Comparison of ENCODE assay signal across 10 cellular contexts in genomic region chr10:119705434-119705831, GRCh38. TPM values are rescaled to one million over a fixed set of nuclear protein-coding genes. Genes with fewer than 3 reads are reported as not detected.
DNase-seq lines count a peak whose midpoint lies in the region; ATAC-seq and TF ChIP-seq lines count a peak whose summit lies in the region.
"Had no signal": no experiment of that assay in that cellular context is flagged by ENCODE, and none has a peak within 500 bp of the region (broad histone marks: within the 10 kb centered on the region; RNA-seq: fewer than 3 reads in every experiment).

No MANE protein-coding gene starts in this region.

- H3K36me3 Mint-ChIP-seq in activated CD4-positive, alpha-beta T cell treated with anti-CD3 and anti-CD28 coated beads, Interleukin-2, amount 10 ng/mL, durations not matched to agents 24 days and 14 days (ENCODE audit: low read depth): peaks cover 46% of the 10 kb centered on the region
- H3K36me3 Mint-ChIP-seq: type B pancreatic cell had no signal

- H3K4me1 Mint-ChIP-seq in activated CD4-positive, alpha-beta T cell treated with anti-CD3 and anti-CD28 coated beads, Interleukin-2, amount 10 ng/mL, durations not matched to agents 24 days and 14 days: peaks cover 56% of the 10 kb centered on the region

- ATAC-seq in HG02571 (IDR thresholded peaks at IDR 0.05; ENCODE audit: unreplicated experiment): peak; percentile 48
- no peak for ATAC-seq in upper lobe of right lung
- ATAC-seq: A549 had no signal

- H3K27me3 ChIP-seq in MM.1S (replicated peaks; ENCODE audit: insufficient read depth, low read length) (no peaks in the 10 kb centered on the region; the same call in 1 of the 2 replicates), upper lobe of right lung (no peaks in the 10 kb centered on the region), ovary (no peaks in the 10 kb centered on the region)

- H3K27ac ChIP-seq in MM.1S (ENCODE audit: low read length): peak overlapping the region; percentile 65; the same call in 1 of the 2 replicates
- no peak overlapping the region for H3K27ac ChIP-seq in upper lobe of right lung
- H3K27ac ChIP-seq in ovary: no peak overlapping the region
- H3K27ac ChIP-seq: A549 had no signal

- H3K4me3 ChIP-seq in MM.1S (ENCODE audit: low read length) (peak overlapping the region; percentile 32; the same call in 1 of the 2 replicates), upper lobe of right lung (no peak overlapping the region), ovary (no peak overlapping the region)
- H3K4me3 ChIP-seq: A549 had no signal

- intact Hi-C loops in activated CD4-positive, alpha-beta T cell treated with anti-CD3 and anti-CD28 coated beads, Interleukin-2, amount 10 ng/mL, durations not matched to agents 24 days and 14 days (cut with micrococcal nuclease): loop anchor here (1.0 to 5.0 kb wide), 4 partner anchors 19 to 498 kb away; partner anchors contain the start of gene GRK5
- intact Hi-C loops in upper lobe of right lung (cut with DNase I) (no loop called here), ovary (cut with DNase I) (no loop called here)

- H3K9ac ChIP-seq in MM.1S (ENCODE audit: low read length): no peak overlapping the region; the same call in 1 of the 2 replicates

- peaks cover 47% of the 10 kb centered on the region for H3K9me3 Mint-ChIP-seq in activated CD4-positive, alpha-beta T cell treated with anti-CD3 and anti-CD28 coated beads, Interleukin-2, amount 10 ng/mL, durations not matched to agents 24 days and 14 days

- DNase-seq in activated CD4-positive, alpha-beta T cell treated with anti-CD3 and anti-CD28 coated beads, Interleukin-2, amount 10 ng/mL, durations not matched to agents 24 days and 14 days: peak; percentile 72
- no peak for DNase-seq in activated CD4-positive, alpha-beta T cell treated with anti-CD3 and anti-CD28 coated beads, Interleukin-2, amount 50 U/mL, for 1 hour
- DNase-seq in MM.1S (peak; percentile 78), upper lobe of right lung (no peak), ovary (no peak), NCI-H1436 (lab: John Stamatoyannopoulos, UW) (no peak)
- peak; percentile 38 for DNase-seq in stimulated activated CD4-positive, alpha-beta T cell treated with anti-CD3 and anti-CD28 coated beads, Interleukin-4, amount 100 ng/mL, for 24 hours

- TF ChIP-seq POLR2A in ovary (IDR thresholded peaks at IDR 0.05): no peak

- TF ChIP-seq CTCF in MM.1S (IDR thresholded peaks at IDR 0.05; ENCODE audit: low read length) (no peak), upper lobe of right lung (IDR thresholded peaks at IDR 0.05) (no peak), ovary (IDR thresholded peaks at IDR 0.05) (no peak)

- H4K20me1 ChIP-seq in MM.1S (ENCODE audit: insufficient read depth, low read length): no peaks in the 10 kb centered on the region

- peak overlapping the region; percentile 75 for H3K4me3 Mint-ChIP-seq in activated CD4-positive, alpha-beta T cell treated with anti-CD3 and anti-CD28 coated beads, Interleukin-2, amount 10 ng/mL, durations not matched to agents 24 days and 14 days
- H3K4me3 Mint-ChIP-seq: type B pancreatic cell had no signal

- H3K27me3 Mint-ChIP-seq in activated CD4-positive, alpha-beta T cell treated with anti-CD3 and anti-CD28 coated beads, Interleukin-2, amount 10 ng/mL, durations not matched to agents 24 days and 14 days: no peaks in the 10 kb centered on the region

- no peaks in the 10 kb centered on the region for H3K79me2 ChIP-seq in MM.1S (ENCODE audit: low read length)

- H3K36me3 ChIP-seq in MM.1S (replicated peaks; ENCODE audit: insufficient read depth, low read length) (no peaks in the 10 kb centered on the region), upper lobe of right lung (no peaks in the 10 kb centered on the region), ovary (no peaks in the 10 kb centered on the region)

- no peak for TF ChIP-seq EP300 in ovary (IDR thresholded peaks at IDR 0.05)

- H3K4me1 ChIP-seq in MM.1S (ENCODE audit: low read length) (peaks cover 28% of the 10 kb centered on the region), upper lobe of right lung (no peaks in the 10 kb centered on the region), ovary (ENCODE audit: insufficient read depth) (no peaks in the 10 kb centered on the region)

- H3F3A ChIP-seq in MM.1S (ENCODE audit: insufficient read depth, low read length): peaks cover 22% of the 10 kb centered on the region

- 78 to 80% (median 79%) methylated on average over 3 of the region's 3 CpGs for WGBS in ovary, 3 donors

- peak overlapping the region; percentile 60 for H3K4me2 ChIP-seq in MM.1S (ENCODE audit: low read depth, low read length)
- H3K4me2 ChIP-seq: A549 had no signal

- H3K9me3 ChIP-seq in MM.1S (replicated peaks; ENCODE audit: insufficient read depth, low read length): no peaks in the 10 kb centered on the region
- no peaks in the 10 kb centered on the region for H3K9me3 ChIP-seq in upper lobe of right lung
- H3K9me3 ChIP-seq in ovary: no peaks in the 10 kb centered on the region
- H3K9me3 ChIP-seq: A549 had no signal

- peak overlapping the region; percentile 34 for H2AFZ ChIP-seq in MM.1S (ENCODE audit: low read length)

- no peaks in the 10 kb centered on the region for H3K9me2 ChIP-seq in MM.1S (replicated peaks; ENCODE audit: insufficient read depth, low read length)

- H3K27ac Mint-ChIP-seq in activated CD4-positive, alpha-beta T cell treated with anti-CD3 and anti-CD28 coated beads, Interleukin-2, amount 10 ng/mL, durations not matched to agents 24 days and 14 days: peak overlapping the region; percentile 99
- H3K27ac Mint-ChIP-seq: type B pancreatic cell had no signal

RNA-seq across cellular contexts. Expression of gene INPP5F, which starts 20.4 kb away (rescaled TPM):
- 18.1 and 18.3 TPM in 2 replicates for total RNA-seq in activated CD4-positive, alpha-beta T cell treated with anti-CD3 and anti-CD28 coated beads, Interleukin-2, amount 10 ng/mL, durations not matched to agents 24 days and 14 days
- total RNA-seq in upper lobe of right lung (13.9 TPM), ovary (10 to 100 TPM in 6 of 7 donors, 1 to 10 TPM in 1; 8.5 to 18.8 (median 14.4) TPM)
- 10 to 100 TPM in 1 of 2 donors, 1 to 10 TPM in 1; 8.1 to 13.8 TPM for polyA plus RNA-seq in ovary

RNA-seq across cellular contexts. Expression of gene BAG3, which starts 54.3 kb away (rescaled TPM):
- 27.7 and 29.1 TPM in 2 replicates for total RNA-seq in activated CD4-positive, alpha-beta T cell treated with anti-CD3 and anti-CD28 coated beads, Interleukin-2, amount 10 ng/mL, durations not matched to agents 24 days and 14 days
- total RNA-seq in upper lobe of right lung (41.5 TPM), ovary (10 to 100 TPM; 13.7 to 33.5 (median 29.6) TPM)
- polyA plus RNA-seq in ovary: 10 to 100 TPM; 14.4 to 26.9 TPM

Comparison
In these comparisons a context has a peak if more than half of its experiments do, and no peak if none do; other contexts are left out.
1. DNase-seq: peak in activated CD4-positive, alpha-beta T cell treated with anti-CD3 and anti-CD28 coated beads, Interleukin-2, amount 10 ng/mL, durations not matched to agents 24 days and 14 days (single experiment), MM.1S (single experiment) and stimulated activated CD4-positive, alpha-beta T cell treated with anti-CD3 and anti-CD28 coated beads, Interleukin-4, amount 100 ng/mL, for 24 hours (single experiment); none in activated CD4-positive, alpha-beta T cell treated with anti-CD3 and anti-CD28 coated beads, Interleukin-2, amount 50 U/mL, for 1 hour (single experiment), upper lobe of right lung (single experiment), ovary (0 of 5) and NCI-H1436 (single experiment).